ENCODE assay signal across 5 cellular contexts in the genomic region with DNA sequence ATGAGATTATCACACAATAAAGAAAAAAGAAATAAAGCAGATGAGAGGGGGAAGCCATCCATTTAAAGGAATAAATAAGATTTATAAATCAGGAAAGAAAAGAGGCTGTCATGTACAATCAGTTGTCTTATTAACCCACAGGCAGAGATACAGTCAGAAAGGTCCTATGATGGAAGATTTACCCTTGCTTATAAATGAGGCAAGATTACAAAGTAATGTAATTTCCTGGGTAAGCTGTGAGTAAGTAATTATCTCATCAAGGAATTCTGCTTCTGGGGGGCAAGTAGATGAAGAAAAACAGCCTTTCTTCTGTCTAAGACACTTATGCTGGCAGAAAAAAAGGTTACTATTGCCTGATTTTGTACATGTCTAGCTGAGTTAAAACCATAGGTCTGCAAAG.
"Had no signal": no experiment of that assay in that cellular context is flagged by ENCODE, and none has a peak within 500 bp of the region (broad histone marks: within the 10 kb centered on the region; RNA-seq: fewer than 3 reads in every experiment).

No MANE protein-coding gene starts in this region.

- DNase-seq: IMR-90, KBM-7 had no signal

- H3K4me3 ChIP-seq: K562 had no signal

- ATAC-seq: HepG2, K562 had no signal

- H3K27ac ChIP-seq: HL-60 had no signal
